Comparison of ENCODE assay signal across 1 cellular context in genomic region chr1:76133977-76134376, GRCh38.
A peak's percentile ranks its signal among the peaks of the same experiment; 100 is the strongest.
TF ChIP-seq lines count a peak whose summit lies in the region.

No MANE protein-coding gene starts in this region.

TF ChIP-seq in H1, 55 proteins besides CTCF, POLR2A, EP300 and RAD21 (continued from another document):
- no peak for TF ChIP-seq BACH1 (IDR thresholded peaks at IDR 0.05; ENCODE audit: low read length)
- TF ChIP-seq ATF2 (IDR thresholded peaks at IDR 0.05; ENCODE audit: low read length), result no peak
- no peak for TF ChIP-seq EGR1 (IDR thresholded peaks at IDR 0.05; ENCODE audit: borderline replicate concordance, low read depth, low read length)
- TF ChIP-seq GTF2F1 (IDR thresholded peaks at IDR 0.05; ENCODE audit: borderline replicate concordance, low read depth, low read length), result no peak
- TF ChIP-seq KDM5A (IDR thresholded peaks at IDR 0.05; ENCODE audit: low read length), result no peak
- TF ChIP-seq KDM4A (IDR thresholded peaks at IDR 0.05; ENCODE audit: low read depth, low read length, severe bottlenecking), result no peak
- TF ChIP-seq CEBPB (IDR thresholded peaks at IDR 0.05; ENCODE audit: low read depth, low read length), result peak; percentile 66
